Comparison of ENCODE assay signal across 9 cellular contexts in the genomic region with DNA sequence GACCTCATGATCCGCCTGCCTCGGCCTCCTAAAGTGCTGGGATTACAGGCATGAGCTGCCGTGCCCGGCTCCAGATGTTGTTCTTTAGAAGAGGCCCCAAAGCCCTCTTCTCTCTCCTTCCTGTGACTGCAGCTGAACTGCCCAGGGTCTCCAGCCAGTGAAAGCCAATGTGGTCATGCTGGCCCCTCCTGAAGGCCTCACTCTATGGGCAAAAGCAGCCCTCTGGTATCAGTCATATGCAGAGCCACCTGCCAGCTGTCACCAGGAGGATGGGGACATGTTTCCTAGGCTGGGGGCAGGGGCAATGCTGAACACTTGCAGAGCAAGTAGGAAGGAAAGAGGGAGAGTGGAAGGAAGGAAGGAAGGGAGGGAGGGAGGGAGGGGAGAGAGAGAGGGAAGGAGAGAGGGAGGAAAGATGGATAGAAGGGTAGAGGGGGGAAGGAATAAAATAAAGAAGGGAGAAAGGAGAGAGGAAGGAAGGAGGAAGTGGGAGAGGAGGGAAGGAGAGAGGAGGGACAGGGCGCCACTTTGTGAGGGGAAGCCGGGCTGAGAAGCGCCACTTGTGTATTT. TPM values are rescaled to one million over a fixed set of nuclear protein-coding genes. Genes with fewer than 3 reads are reported as not detected.
DNase-seq lines count a peak whose midpoint lies in the region; ATAC-seq and TF ChIP-seq lines count a peak whose summit lies in the region.
"Had no signal": no experiment of that assay in that cellular context is flagged by ENCODE, and none has a peak within 500 bp of the region (broad histone marks: within the 10 kb centered on the region; RNA-seq: fewer than 3 reads in every experiment).

No MANE protein-coding gene starts in this region.

- no peaks in the 10 kb centered on the region for H3K9me3 ChIP-seq in uterus
- H3K9me3 ChIP-seq in MM.1S (replicated peaks; ENCODE audit: insufficient read depth, low read length) = no peaks in the 10 kb centered on the region

- no peak overlapping the region for H3K4me2 ChIP-seq in MM.1S (ENCODE audit: low read depth, low read length)

- ATAC-seq in natural killer cell treated with Interleukin-12 subunit alpha and Interleukin-12 subunit beta and Interleukin-15 and Interleukin-18, amount 100 ng/mL, for 72 hours = no peak
- no peak for ATAC-seq in natural killer cell
- no peak for ATAC-seq in naive thymus-derived CD8-positive, alpha-beta T cell

- no peaks in the 10 kb centered on the region for H3K9me3 Mint-ChIP-seq in natural killer cell treated with Interleukin-12 subunit alpha and Interleukin-12 subunit beta and Interleukin-15 and Interleukin-18, amount 100 ng/mL, for 72 hours
- no peaks in the 10 kb centered on the region for H3K9me3 Mint-ChIP-seq in natural killer cell
- H3K9me3 Mint-ChIP-seq in chondrocyte (ENCODE audit: low read depth) = no peaks in the 10 kb centered on the region
- H3K9me3 Mint-ChIP-seq in naive thymus-derived CD8-positive, alpha-beta T cell = no peaks in the 10 kb centered on the region
- H3K9me3 Mint-ChIP-seq: activated T-cell treated with anti-CD3 and anti-CD28 coated beads, Interleukin-2, amount 50 U/mL, for 4 hours had no signal

- no peaks in the 10 kb centered on the region for H3K36me3 ChIP-seq in uterus
- H3K36me3 ChIP-seq in MM.1S (replicated peaks; ENCODE audit: insufficient read depth, low read length) = no peaks in the 10 kb centered on the region

- no peaks in the 10 kb centered on the region for H3K9me2 ChIP-seq in MM.1S (replicated peaks; ENCODE audit: insufficient read depth, low read length)

- H4K20me1 ChIP-seq in MM.1S (ENCODE audit: insufficient read depth, low read length) = no peaks in the 10 kb centered on the region

- H3K27me3 ChIP-seq in uterus = no peaks in the 10 kb centered on the region
- H3K27me3 ChIP-seq in MM.1S (replicated peaks; ENCODE audit: insufficient read depth, low read length) = peaks cover 51% of the 10 kb centered on the region

- TF ChIP-seq CTCF in natural killer cell (IDR thresholded peaks at IDR 0.05) (no peak), chondrocyte (IDR thresholded peaks at IDR 0.05) (no peak), uterus (IDR thresholded peaks at IDR 0.05) (no peak), MM.1S (IDR thresholded peaks at IDR 0.05; ENCODE audit: low read length) (no peak)

- H3K4me3 ChIP-seq in uterus (no peak overlapping the region), MM.1S (ENCODE audit: low read length) (no peak overlapping the region)

- H3K4me1 ChIP-seq in uterus (peaks cover 0 to 19% of the 10 kb centered on the region in 2 donors), MM.1S (ENCODE audit: low read length) (no peaks in the 10 kb centered on the region)

- no peak overlapping the region for H3K9ac ChIP-seq in MM.1S (ENCODE audit: low read length)

- POLR2A ChIA-PET in naive thymus-derived CD8-positive, alpha-beta T cell (lab: Charles Lee) = interaction anchor here (0.6 to 3.4 kb wide), 3 partner anchors 8 to 28 kb away, joined by 3 to 14 read pairs (median 3); no protein-coding TSS in a partner anchor

- no peak for TF ChIP-seq POLR2A in uterus (IDR thresholded peaks at IDR 0.05)

- H3K4me3 Mint-ChIP-seq in natural killer cell treated with Interleukin-12 subunit alpha and Interleukin-12 subunit beta and Interleukin-15 and Interleukin-18, amount 100 ng/mL, for 72 hours = no peak overlapping the region
- H3K4me3 Mint-ChIP-seq in natural killer cell = no peak overlapping the region
- H3K4me3 Mint-ChIP-seq in chondrocyte (ENCODE audit: unreplicated experiment) = peak overlapping the region; percentile 33
- H3K4me3 Mint-ChIP-seq in naive thymus-derived CD8-positive, alpha-beta T cell = peak overlapping the region in 6 of 10 donors; percentile 44 to 82 (median 74)
- H3K4me3 Mint-ChIP-seq: activated T-cell treated with anti-CD3 and anti-CD28 coated beads, Interleukin-2, amount 50 U/mL, for 4 hours had no signal

- intact Hi-C loops in natural killer cell (cut with micrococcal nuclease) (no loop called here), uterus (cut with DNase I; ENCODE audit: low total_unique reads) (no loop called here)

- DNase-seq in natural killer cell treated with Interleukin-12 subunit alpha and Interleukin-12 subunit beta and Interleukin-15 and Interleukin-18, amount 100 ng/mL, for 72 hours (ENCODE audit: low spot score) = no peak
- DNase-seq in natural killer cell = no peak
- DNase-seq in chondrocyte (ENCODE audit: low spot score) = no peak
- DNase-seq in naive thymus-derived CD8-positive, alpha-beta T cell = no peak
- DNase-seq in uterus = no peak
- DNase-seq in NCI-H446 treated with DMSO at 0.1 percent for 48 hours (lab: John Stamatoyannopoulos, UW) = no peak
- no peak for DNase-seq in MM.1S
- no peak for DNase-seq in NCI-H2029 treated with DMSO at 0.1 percent for 48 hours (lab: John Stamatoyannopoulos, UW)
- DNase-seq: activated T-cell treated with anti-CD3 and anti-CD28 coated beads, Interleukin-2, amount 50 U/mL, for 4 hours had no signal

- H3K27ac ChIP-seq in uterus = peak overlapping the region; percentile 80 to 86
- no peak overlapping the region for H3K27ac ChIP-seq in MM.1S (ENCODE audit: low read length)

- H3F3A ChIP-seq in MM.1S (ENCODE audit: insufficient read depth, low read length) = no peaks in the 10 kb centered on the region

- peaks cover 0 to 5% of the 10 kb centered on the region in 2 donors for H3K27me3 Mint-ChIP-seq in natural killer cell treated with Interleukin-12 subunit alpha and Interleukin-12 subunit beta and Interleukin-15 and Interleukin-18, amount 100 ng/mL, for 72 hours
- H3K27me3 Mint-ChIP-seq in natural killer cell (ENCODE audit: low read depth in 2 of 2) (peaks cover 0 to 10% of the 10 kb centered on the region in 2 donors), chondrocyte (ENCODE audit: low read depth) (no peaks in the 10 kb centered on the region)
- no peaks in the 10 kb centered on the region for H3K27me3 Mint-ChIP-seq in naive thymus-derived CD8-positive, alpha-beta T cell

- H3K36me3 Mint-ChIP-seq in natural killer cell treated with Interleukin-12 subunit alpha and Interleukin-12 subunit beta and Interleukin-15 and Interleukin-18, amount 100 ng/mL, for 72 hours = no peaks in the 10 kb centered on the region
- H3K36me3 Mint-ChIP-seq in natural killer cell (no peaks in the 10 kb centered on the region), chondrocyte (ENCODE audit: low read depth) (no peaks in the 10 kb centered on the region)
- H3K36me3 Mint-ChIP-seq in naive thymus-derived CD8-positive, alpha-beta T cell = no peaks in the 10 kb centered on the region

- H3K79me2 ChIP-seq in MM.1S (ENCODE audit: low read length) = no peaks in the 10 kb centered on the region

- peaks cover 13% of the 10 kb centered on the region in 2 donors for H3K4me1 Mint-ChIP-seq in natural killer cell treated with Interleukin-12 subunit alpha and Interleukin-12 subunit beta and Interleukin-15 and Interleukin-18, amount 100 ng/mL, for 72 hours (ENCODE audit: low read depth in 2 of 2)
- H3K4me1 Mint-ChIP-seq in natural killer cell = peaks cover 11% of the 10 kb centered on the region in 2 donors
- H3K4me1 Mint-ChIP-seq in chondrocyte (ENCODE audit: low read depth) = peaks cover 35% of the 10 kb centered on the region
- peaks cover 12 to 38% (median 20%) of the 10 kb centered on the region in 4 donors for H3K4me1 Mint-ChIP-seq in naive thymus-derived CD8-positive, alpha-beta T cell

- H3K27ac Mint-ChIP-seq in natural killer cell treated with Interleukin-12 subunit alpha and Interleukin-12 subunit beta and Interleukin-15 and Interleukin-18, amount 100 ng/mL, for 72 hours = peak overlapping the region; percentile 37 to 89
- no peak overlapping the region for H3K27ac Mint-ChIP-seq in natural killer cell
- peak overlapping the region; percentile 98 for H3K27ac Mint-ChIP-seq in chondrocyte (ENCODE audit: unreplicated experiment)
- H3K27ac Mint-ChIP-seq in naive thymus-derived CD8-positive, alpha-beta T cell = peak overlapping the region; percentile 57 to 96 (median 90)

- no peak overlapping the region for H2AFZ ChIP-seq in MM.1S (ENCODE audit: low read length)

RNA-seq across cellular contexts. Expression of a gene that starts 36.0 kb away (rescaled TPM):
- total RNA-seq in natural killer cell treated with Interleukin-12 subunit alpha and Interleukin-12 subunit beta and Interleukin-15 and Interleukin-18, amount 100 ng/mL, for 72 hours = 100 to 1,000 TPM; 110 to 156 TPM
- 10 to 100 TPM; 39.0 to 47.9 (median 43.6) TPM for total RNA-seq in natural killer cell
- 13.6 to 26.2 TPM (median 14.4 TPM) in 3 replicates for total RNA-seq in chondrocyte
- 1 to 10 TPM in 1 of 2 experiments, under 1 TPM in 1; 0.86 to 1.0 TPM for total RNA-seq in naive thymus-derived CD8-positive, alpha-beta T cell
- polyA plus RNA-seq in naive thymus-derived CD8-positive, alpha-beta T cell = 10 to 100 TPM; 21.2 to 43.9 (median 37.3) TPM
- total RNA-seq in uterus = 100 to 1,000 TPM in 1 of 4 donors, 10 to 100 TPM in 3; 20.9 to 101 (median 39.5) TPM

RNA-seq across cellular contexts. Expression of a gene that starts 54.5 kb away (rescaled TPM):
- total RNA-seq in natural killer cell treated with Interleukin-12 subunit alpha and Interleukin-12 subunit beta and Interleukin-15 and Interleukin-18, amount 100 ng/mL, for 72 hours = 100 to 1,000 TPM in 1 of 2 donors, 10 to 100 TPM in 1; 83.0 to 139 TPM
- total RNA-seq in natural killer cell (10 to 100 TPM; 47.9 to 53.6 (median 48.3) TPM), chondrocyte (22.1 to 30.4 TPM (median 22.7 TPM) in 3 replicates), uterus (10 to 100 TPM; 12.9 to 75.4 (median 63.1) TPM)
- total RNA-seq in naive thymus-derived CD8-positive, alpha-beta T cell = 10 to 100 TPM; 72.5 to 73.4 TPM
- polyA plus RNA-seq in naive thymus-derived CD8-positive, alpha-beta T cell = 10 to 100 TPM; 24.3 to 46.6 (median 32.7) TPM

Comparison
In these comparisons a context has a peak if more than half of its experiments do, and no peak if none do; other contexts are left out.
1. H3K27ac Mint-ChIP-seq: peak in natural killer cell treated with Interleukin-12 subunit alpha and Interleukin-12 subunit beta and Interleukin-15 and Interleukin-18, amount 100 ng/mL, for 72 hours (2 of 2), chondrocyte (single experiment) and naive thymus-derived CD8-positive, alpha-beta T cell (10 of 10); none in natural killer cell (0 of 2).
2. H3K4me3 Mint-ChIP-seq: peak in chondrocyte (single experiment) and naive thymus-derived CD8-positive, alpha-beta T cell (6 of 10); none in natural killer cell treated with Interleukin-12 subunit alpha and Interleukin-12 subunit beta and Interleukin-15 and Interleukin-18, amount 100 ng/mL, for 72 hours (single experiment) and natural killer cell (single experiment).